ENCODE assay signal across 23 cellular contexts in the genomic region with DNA sequence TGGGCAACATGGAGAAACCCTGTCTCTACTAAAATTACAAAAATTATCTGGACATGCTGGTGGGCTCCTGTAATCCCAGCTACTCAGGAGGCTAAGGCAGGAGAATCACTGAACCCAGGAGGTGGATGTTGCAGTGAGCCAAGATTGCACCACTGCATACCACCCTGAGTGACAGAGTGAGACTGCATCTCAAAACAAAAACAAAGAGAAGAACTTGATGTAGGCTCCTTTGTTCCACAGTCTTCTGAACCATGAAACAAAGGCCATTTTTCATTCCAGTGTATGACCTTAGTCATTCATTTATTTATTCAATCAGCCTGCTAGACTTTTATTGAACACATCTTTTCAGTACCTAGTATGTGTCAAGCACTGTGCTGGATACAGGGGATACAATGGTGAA.
DNase-seq lines count a peak whose midpoint lies in the region; ATAC-seq and TF ChIP-seq lines count a peak whose summit lies in the region.
"Had no signal": no experiment of that assay in that cellular context is flagged by ENCODE, and none has a peak within 500 bp of the region (broad histone marks: within the 10 kb centered on the region; RNA-seq: fewer than 3 reads in every experiment).

No MANE protein-coding gene starts in this region.

- H3K27ac Mint-ChIP-seq in activated CD4-positive, alpha-beta T cell treated with anti-CD3 and anti-CD28 coated beads, Interleukin-2, amount 10 ng/mL, durations not matched to agents 24 days and 14 days = no peak overlapping the region
- H3K27ac Mint-ChIP-seq in stimulated activated effector memory CD8-positive, alpha-beta T cell treated with anti-CD3 and anti-CD28 coated beads, Interleukin-12 subunit alpha, Interleukin-12 subunit beta, amount 100 ng/mL, for 72 hours = no peak overlapping the region
- H3K27ac Mint-ChIP-seq in activated CD4-positive, alpha-beta T cell treated with anti-CD3 and anti-CD28 coated beads, Interleukin-2, amount 10 ng/mL, durations not matched to agents 7 days and 5 days = no peak overlapping the region
- H3K27ac Mint-ChIP-seq: B cell; CD4-positive, alpha-beta T cell; CD8-positive, alpha-beta T cell had no signal

- no peak overlapping the region for H3K4me3 Mint-ChIP-seq in activated CD4-positive, alpha-beta T cell treated with anti-CD3 and anti-CD28 coated beads, Interleukin-2, amount 10 ng/mL, durations not matched to agents 24 days and 14 days
- no peak overlapping the region for H3K4me3 Mint-ChIP-seq in stimulated activated effector memory CD8-positive, alpha-beta T cell treated with anti-CD3 and anti-CD28 coated beads, Interleukin-12 subunit alpha, Interleukin-12 subunit beta, amount 100 ng/mL, for 72 hours
- no peak overlapping the region for H3K4me3 Mint-ChIP-seq in activated CD4-positive, alpha-beta T cell treated with anti-CD3 and anti-CD28 coated beads, Interleukin-2, amount 10 ng/mL, durations not matched to agents 7 days and 5 days
- H3K4me3 Mint-ChIP-seq: B cell; CD4-positive, alpha-beta T cell; CD8-positive, alpha-beta T cell had no signal

- no peaks in the 10 kb centered on the region for H3K36me3 ChIP-seq in neural cell (ENCODE audit: insufficient read depth, low read length)
- H3K36me3 ChIP-seq: BLaER1 treated with 17β-estradiol and CSF1 and Interleukin-3, amounts not matched to agents 10 nM and 100 nM had no signal

- H3F3A ChIP-seq in neural cell (ENCODE audit: insufficient read depth, low read length, poor library complexity, severe bottlenecking) = no peaks in the 10 kb centered on the region

- CTCF ChIA-PET in activated CD4-positive, alpha-beta T cell treated with anti-CD3 and anti-CD28 coated beads, Interleukin-2, amount 10 ng/mL, durations not matched to agents 7 days and 5 days (lab: Charles Lee) = no interaction called here

- H3K9me3 ChIP-seq in neural cell (ENCODE audit: low read length) = no peaks in the 10 kb centered on the region
- H3K9me3 ChIP-seq: A549, Caco-2 had no signal

- no peak for TF ChIP-seq CTCF in neural cell (IDR thresholded peaks at IDR 0.05; ENCODE audit: poor library complexity, severe bottlenecking)

- TF ChIP-seq EP300 in neural cell (conservative IDR thresholded peaks at IDR 0.05; ENCODE audit: poor library complexity, severe bottlenecking) = no peak

- no peak overlapping the region for H3K4me3 ChIP-seq in neural cell (ENCODE audit: low read length)
- H3K4me3 ChIP-seq: A549; BLaER1 treated with 17β-estradiol and CSF1 and Interleukin-3, amounts not matched to agents 10 nM and 100 nM; GM12878 had no signal

- in situ Hi-C loops in Caki2 (cut with HindIII; ENCODE audit: low pct_unique_long_range_greater_than_20kb, low sequenced_read_pairs) = no loop called here

- no peaks in the 10 kb centered on the region for H4K20me1 ChIP-seq in neural cell (ENCODE audit: insufficient read depth)
- H4K20me1 ChIP-seq: BLaER1 treated with 17β-estradiol and CSF1 and Interleukin-3, amounts not matched to agents 10 nM and 100 nM had no signal

- peak overlapping the region; percentile 24 for H3K9ac ChIP-seq in neural cell (ENCODE audit: low read length)
- H3K9ac ChIP-seq: BLaER1 treated with 17β-estradiol and CSF1 and Interleukin-3, amounts not matched to agents 10 nM and 100 nM had no signal

- no peaks in the 10 kb centered on the region for H3K79me2 ChIP-seq in neural cell (replicated peaks; ENCODE audit: insufficient read depth, low read length)

- no peaks in the 10 kb centered on the region for H3K27me3 ChIP-seq in neural cell (ENCODE audit: insufficient read depth, low read depth, low read length)
- H3K27me3 ChIP-seq: BLaER1 treated with 17β-estradiol and CSF1 and Interleukin-3, amounts not matched to agents 10 nM and 100 nM had no signal

- peaks cover 4% of the 10 kb centered on the region for H3K9me3 Mint-ChIP-seq in activated CD4-positive, alpha-beta T cell treated with anti-CD3 and anti-CD28 coated beads, Interleukin-2, amount 10 ng/mL, durations not matched to agents 24 days and 14 days
- H3K9me3 Mint-ChIP-seq in stimulated activated effector memory CD8-positive, alpha-beta T cell treated with anti-CD3 and anti-CD28 coated beads, Interleukin-12 subunit alpha, Interleukin-12 subunit beta, amount 100 ng/mL, for 72 hours = peaks cover 8% of the 10 kb centered on the region
- H3K9me3 Mint-ChIP-seq in activated CD4-positive, alpha-beta T cell treated with anti-CD3 and anti-CD28 coated beads, Interleukin-2, amount 10 ng/mL, durations not matched to agents 7 days and 5 days = no peaks in the 10 kb centered on the region
- H3K9me3 Mint-ChIP-seq: CD4-positive, alpha-beta T cell; CD8-positive, alpha-beta T cell had no signal

- no peaks in the 10 kb centered on the region for H3K9me2 ChIP-seq in neural cell (ENCODE audit: insufficient read depth, low read length)

- H3K27me3 Mint-ChIP-seq in activated CD4-positive, alpha-beta T cell treated with anti-CD3 and anti-CD28 coated beads, Interleukin-2, amount 10 ng/mL, durations not matched to agents 24 days and 14 days = no peaks in the 10 kb centered on the region
- H3K27me3 Mint-ChIP-seq in activated CD4-positive, alpha-beta T cell treated with anti-CD3 and anti-CD28 coated beads, Interleukin-2, amount 10 ng/mL, durations not matched to agents 7 days and 5 days = no peaks in the 10 kb centered on the region
- H3K27me3 Mint-ChIP-seq: B cell; CD4-positive, alpha-beta T cell had no signal

- H3K4me1 Mint-ChIP-seq in activated CD4-positive, alpha-beta T cell treated with anti-CD3 and anti-CD28 coated beads, Interleukin-2, amount 10 ng/mL, durations not matched to agents 24 days and 14 days = no peaks in the 10 kb centered on the region
- no peaks in the 10 kb centered on the region for H3K4me1 Mint-ChIP-seq in stimulated activated effector memory CD8-positive, alpha-beta T cell treated with anti-CD3 and anti-CD28 coated beads, Interleukin-12 subunit alpha, Interleukin-12 subunit beta, amount 100 ng/mL, for 72 hours
- no peaks in the 10 kb centered on the region for H3K4me1 Mint-ChIP-seq in activated CD4-positive, alpha-beta T cell treated with anti-CD3 and anti-CD28 coated beads, Interleukin-2, amount 10 ng/mL, durations not matched to agents 7 days and 5 days
- H3K4me1 Mint-ChIP-seq: B cell had no signal

- TF ChIP-seq RAD21 in neural cell (conservative IDR thresholded peaks at IDR 0.05) = no peak

- intact Hi-C loops in activated CD4-positive, alpha-beta T cell treated with anti-CD3 and anti-CD28 coated beads, Interleukin-2, amount 10 ng/mL, durations not matched to agents 24 days and 14 days (cut with micrococcal nuclease) = no loop called here

- H3K4me2 ChIP-seq in neural cell (ENCODE audit: low read length) = no peak overlapping the region
- H3K4me2 ChIP-seq: A549; BLaER1 treated with 17β-estradiol and CSF1 and Interleukin-3, amounts not matched to agents 10 nM and 100 nM had no signal

- DNase-seq in Caki2 (ENCODE audit: low read depth) (peak; percentile 62), kidney glomerular epithelial cell (lab: John Stamatoyannopoulos, UW) (peak; percentile 34)
- DNase-seq in activated CD4-positive, alpha-beta T cell treated with anti-CD3 and anti-CD28 coated beads, Interleukin-2, amount 10 ng/mL, durations not matched to agents 24 days and 14 days = no peak
- no peak for DNase-seq in stimulated activated effector memory CD8-positive, alpha-beta T cell treated with anti-CD3 and anti-CD28 coated beads, Interleukin-12 subunit alpha, Interleukin-12 subunit beta, amount 100 ng/mL, for 72 hours (ENCODE audit: low spot score in 2 of 2)
- DNase-seq in activated CD4-positive, alpha-beta T cell treated with anti-CD3 and anti-CD28 coated beads, Interleukin-2, amount 10 ng/mL, durations not matched to agents 7 days and 5 days = no peak
- DNase-seq: AML-193; Caco-2; CD4-positive, alpha-beta T cell; CD8-positive, alpha-beta T cell; DMS 273 treated with DMSO at 0.1 percent for 48 hours; DMS153; DMS53; DMS79; DND-41; EL; GDM1 had no signal

- peak overlapping the region; percentile 61 for H3K27ac ChIP-seq in neural cell (ENCODE audit: low read length)
- H3K27ac ChIP-seq: 22Rv1; A549; BLaER1 treated with 17β-estradiol and CSF1 and Interleukin-3, amounts not matched to agents 10 nM and 100 nM; C4-2B had no signal

- no peak for ATAC-seq in stimulated activated effector memory CD8-positive, alpha-beta T cell treated with anti-CD3 and anti-CD28 coated beads, Interleukin-12 subunit alpha, Interleukin-12 subunit beta, amount 100 ng/mL, for 72 hours
- ATAC-seq: A549; CD8-positive, alpha-beta T cell; GM12878 had no signal

- no peaks in the 10 kb centered on the region for H3K36me3 Mint-ChIP-seq in activated CD4-positive, alpha-beta T cell treated with anti-CD3 and anti-CD28 coated beads, Interleukin-2, amount 10 ng/mL, durations not matched to agents 24 days and 14 days (ENCODE audit: low read depth)
- H3K36me3 Mint-ChIP-seq in stimulated activated effector memory CD8-positive, alpha-beta T cell treated with anti-CD3 and anti-CD28 coated beads, Interleukin-12 subunit alpha, Interleukin-12 subunit beta, amount 100 ng/mL, for 72 hours = no peaks in the 10 kb centered on the region
- no peaks in the 10 kb centered on the region for H3K36me3 Mint-ChIP-seq in activated CD4-positive, alpha-beta T cell treated with anti-CD3 and anti-CD28 coated beads, Interleukin-2, amount 10 ng/mL, durations not matched to agents 7 days and 5 days (ENCODE audit: low read depth)
- H3K36me3 Mint-ChIP-seq: CD8-positive, alpha-beta T cell had no signal

- POLR2A ChIA-PET in activated CD4-positive, alpha-beta T cell treated with anti-CD3 and anti-CD28 coated beads, Interleukin-2, amount 10 ng/mL, durations not matched to agents 7 days and 5 days (lab: Charles Lee) = no interaction called here

- no peak overlapping the region for H2AFZ ChIP-seq in neural cell (ENCODE audit: low read depth, low read length)

TF ChIP-seq in neural cell, 6 proteins besides CTCF, POLR2A, EP300 and RAD21:
- TF ChIP-seq EZH2 (IDR thresholded peaks at IDR 0.05; ENCODE audit: borderline replicate concordance, insufficient read depth, low read length, poor library complexity, severe bottlenecking) (no peak), SMC3 (conservative IDR thresholded peaks at IDR 0.05; ENCODE audit: poor library complexity) (no peak), POLR2AphosphoS5 (IDR thresholded peaks at IDR 0.05) (no peak), TAF1 (IDR thresholded peaks at IDR 0.05; ENCODE audit: low read depth) (no peak)
TF ChIP-seq in neural cell: peak in this region for 0.

Comparison
In these comparisons a context has a peak if more than half of its experiments do, and no peak if none do; other contexts are left out.
1. DNase-seq: peak in Caki2 (single experiment) and kidney glomerular epithelial cell (single experiment); none in activated CD4-positive, alpha-beta T cell treated with anti-CD3 and anti-CD28 coated beads, Interleukin-2, amount 10 ng/mL, durations not matched to agents 24 days and 14 days (single experiment), stimulated activated effector memory CD8-positive, alpha-beta T cell treated with anti-CD3 and anti-CD28 coated beads, Interleukin-12 subunit alpha, Interleukin-12 subunit beta, amount 100 ng/mL, for 72 hours (0 of 2) and activated CD4-positive, alpha-beta T cell treated with anti-CD3 and anti-CD28 coated beads, Interleukin-2, amount 10 ng/mL, durations not matched to agents 7 days and 5 days (single experiment).